ENCODE assay signal across 18 cellular contexts in genomic region chr2:208346756-208347155, GRCh38. TPM values are rescaled to one million over a fixed set of nuclear protein-coding genes. Genes with fewer than 3 reads are reported as not detected.
A peak's percentile ranks its signal among the peaks of the same experiment; 100 is the strongest.
DNase-seq lines count a peak whose midpoint lies in the region; ATAC-seq, FAIRE-seq and TF ChIP-seq lines count a peak whose summit lies in the region.
"Had no signal": no experiment of that assay in that cellular context is flagged by ENCODE, and none has a peak within 500 bp of the region (broad histone marks: within the 10 kb centered on the region; RNA-seq: fewer than 3 reads in every experiment).

No MANE protein-coding gene starts in this region.

- H3K4me1 ChIP-seq in adipocyte (ENCODE audit: control insufficient read depth, insufficient read depth, low read length), result peaks cover 23% of the 10 kb centered on the region
- no peaks in the 10 kb centered on the region for H3K4me1 ChIP-seq in hepatocyte (ENCODE audit: insufficient read depth)
- H3K4me1 ChIP-seq in small intestine (ENCODE audit: control insufficient read depth in 2 of 2, insufficient read depth in 1 of 2, low read depth in 1 of 2, low read length in 1 of 2), result no peaks in the 10 kb centered on the region
- H3K4me1 ChIP-seq: BLaER1 had no signal

- H4K20me1 ChIP-seq in hepatocyte (ENCODE audit: insufficient read depth, poor library complexity, severe bottlenecking), result no peaks in the 10 kb centered on the region
- H4K20me1 ChIP-seq: BLaER1 had no signal

- POLR2A ChIA-PET in activated CD4-positive, alpha-beta T cell treated with anti-CD3 and anti-CD28 coated beads, Interleukin-2, amount 10 ng/mL, durations not matched to agents 7 days and 5 days (lab: Charles Lee), result no interaction called here

- no peak for TF ChIP-seq CTCF in hepatocyte (IDR thresholded peaks at IDR 0.05; ENCODE audit: poor library complexity)

- H3K9me3 ChIP-seq in adipocyte (ENCODE audit: control insufficient read depth, low read length) (no peaks in the 10 kb centered on the region), hepatocyte (ENCODE audit: low read depth) (no peaks in the 10 kb centered on the region), small intestine (ENCODE audit: control insufficient read depth, low read depth) (no peaks in the 10 kb centered on the region)
- H3K9me3 ChIP-seq: BLaER1 had no signal

- no peak overlapping the region for H2AFZ ChIP-seq in hepatocyte

- H3K9ac ChIP-seq in adipocyte (ENCODE audit: low read length), result peak overlapping the region; percentile 56
- H3K9ac ChIP-seq: BLaER1 had no signal

- ATAC-seq in naive B cell (ENCODE audit: low read depth in 2 of 2) (no peak), HG03139 (IDR thresholded peaks at IDR 0.05; ENCODE audit: unreplicated experiment) (no peak)
- ATAC-seq in stimulated activated effector memory CD8-positive, alpha-beta T cell treated with anti-CD3 and anti-CD28 coated beads, Interleukin-12 subunit alpha, Interleukin-12 subunit beta, amount 100 ng/mL, for 72 hours, result no peak
- ATAC-seq: HCT116 had no signal

- no peaks in the 10 kb centered on the region for H3K79me2 ChIP-seq in hepatocyte

- DNase-seq in activated CD4-positive, alpha-beta T cell treated with anti-CD3 and anti-CD28 coated beads, Interleukin-2, amount 10 ng/mL, durations not matched to agents 7 days and 5 days, result no peak
- DNase-seq in activated CD4-positive, alpha-beta T cell treated with anti-CD3 and anti-CD28 coated beads, Interleukin-2, amount 50 U/mL, for 1 hour, result no peak
- DNase-seq in adipocyte (ENCODE audit: low read depth) (no peak), naive B cell (no peak), hepatocyte (ENCODE audit: low spot score) (no peak), small intestine (no peak)
- no peak for DNase-seq in stimulated activated effector memory CD8-positive, alpha-beta T cell treated with anti-CD3 and anti-CD28 coated beads, Interleukin-12 subunit alpha, Interleukin-12 subunit beta, amount 100 ng/mL, for 72 hours (ENCODE audit: low spot score in 2 of 2)
- DNase-seq: Calu3, DMS 273 treated with DMSO at 0.1 percent for 48 hours had no signal

- no peaks in the 10 kb centered on the region for H3K9me2 ChIP-seq in hepatocyte (replicated peaks; ENCODE audit: insufficient read depth)

- H3K4me3 ChIP-seq in adipocyte (ENCODE audit: low read length) (no peak overlapping the region), hepatocyte (no peak overlapping the region), small intestine (ENCODE audit: low read depth in 1 of 2, low read length in 2 of 2) (no peak overlapping the region)
- H3K4me3 ChIP-seq: BLaER1 had no signal

- H3K27me3 ChIP-seq in adipocyte (replicated peaks; ENCODE audit: control insufficient read depth, insufficient read depth, low read length) (no peaks in the 10 kb centered on the region), hepatocyte (no peaks in the 10 kb centered on the region), small intestine (ENCODE audit: control insufficient read depth in 2 of 2, insufficient read depth in 2 of 2, low read length in 2 of 2) (no peaks in the 10 kb centered on the region)
- H3K27me3 ChIP-seq: BLaER1 had no signal

- no peak for FAIRE-seq in small intestine (lab: Jason Lieb, UNC)
- FAIRE-seq: GM18507 had no signal

- H3K27ac Mint-ChIP-seq in activated CD4-positive, alpha-beta T cell treated with anti-CD3 and anti-CD28 coated beads, Interleukin-2, amount 10 ng/mL, durations not matched to agents 7 days and 5 days, result peak overlapping the region; percentile 25
- H3K27ac Mint-ChIP-seq in naive B cell, result peak overlapping the region in 4 of 6 donors; percentile 2 to 44 (median 39)
- H3K27ac Mint-ChIP-seq in stimulated activated effector memory CD8-positive, alpha-beta T cell treated with anti-CD3 and anti-CD28 coated beads, Interleukin-12 subunit alpha, Interleukin-12 subunit beta, amount 100 ng/mL, for 72 hours, result peak overlapping the region; percentile 37

- no peaks in the 10 kb centered on the region for H3K9me3 Mint-ChIP-seq in activated CD4-positive, alpha-beta T cell treated with anti-CD3 and anti-CD28 coated beads, Interleukin-2, amount 10 ng/mL, durations not matched to agents 7 days and 5 days
- H3K9me3 Mint-ChIP-seq in naive B cell, result no peaks in the 10 kb centered on the region
- no peaks in the 10 kb centered on the region for H3K9me3 Mint-ChIP-seq in stimulated activated effector memory CD8-positive, alpha-beta T cell treated with anti-CD3 and anti-CD28 coated beads, Interleukin-12 subunit alpha, Interleukin-12 subunit beta, amount 100 ng/mL, for 72 hours

- no peak overlapping the region for H3K4me2 ChIP-seq in hepatocyte
- H3K4me2 ChIP-seq: BLaER1 had no signal

- H3K36me3 ChIP-seq in adipocyte (ENCODE audit: control insufficient read depth, insufficient read depth, low read length, severe bottlenecking) (peaks cover 89% of the 10 kb centered on the region), hepatocyte (replicated peaks; ENCODE audit: insufficient read depth, low read depth) (no peaks in the 10 kb centered on the region), small intestine (ENCODE audit: control insufficient read depth in 2 of 2, insufficient read depth in 2 of 2, low read length in 2 of 2) (peaks cover 14 to 16% of the 10 kb centered on the region in 2 donors)

- no peaks in the 10 kb centered on the region for H3K4me1 Mint-ChIP-seq in activated CD4-positive, alpha-beta T cell treated with anti-CD3 and anti-CD28 coated beads, Interleukin-2, amount 10 ng/mL, durations not matched to agents 7 days and 5 days
- H3K4me1 Mint-ChIP-seq in naive B cell, result no peaks in the 10 kb centered on the region
- no peaks in the 10 kb centered on the region for H3K4me1 Mint-ChIP-seq in stimulated activated effector memory CD8-positive, alpha-beta T cell treated with anti-CD3 and anti-CD28 coated beads, Interleukin-12 subunit alpha, Interleukin-12 subunit beta, amount 100 ng/mL, for 72 hours

- no peaks in the 10 kb centered on the region for H3K27me3 Mint-ChIP-seq in activated CD4-positive, alpha-beta T cell treated with anti-CD3 and anti-CD28 coated beads, Interleukin-2, amount 10 ng/mL, durations not matched to agents 7 days and 5 days
- H3K27me3 Mint-ChIP-seq in naive B cell, result no peaks in the 10 kb centered on the region

- H3K36me3 Mint-ChIP-seq in activated CD4-positive, alpha-beta T cell treated with anti-CD3 and anti-CD28 coated beads, Interleukin-2, amount 10 ng/mL, durations not matched to agents 7 days and 5 days (ENCODE audit: low read depth), result peaks cover 44% of the 10 kb centered on the region
- peaks cover 10 to 12% of the 10 kb centered on the region in 2 donors for H3K36me3 Mint-ChIP-seq in naive B cell
- peaks cover 97% of the 10 kb centered on the region for H3K36me3 Mint-ChIP-seq in stimulated activated effector memory CD8-positive, alpha-beta T cell treated with anti-CD3 and anti-CD28 coated beads, Interleukin-12 subunit alpha, Interleukin-12 subunit beta, amount 100 ng/mL, for 72 hours

- H3K27ac ChIP-seq in hepatocyte, result no peak overlapping the region
- H3K27ac ChIP-seq in small intestine (ENCODE audit: low read depth in 1 of 2, low read length in 1 of 2), result no peak overlapping the region
- H3K27ac ChIP-seq: 22Rv1, BLaER1 had no signal

- no peak overlapping the region for H3K4me3 Mint-ChIP-seq in activated CD4-positive, alpha-beta T cell treated with anti-CD3 and anti-CD28 coated beads, Interleukin-2, amount 10 ng/mL, durations not matched to agents 7 days and 5 days
- no peak overlapping the region for H3K4me3 Mint-ChIP-seq in naive B cell
- no peak overlapping the region for H3K4me3 Mint-ChIP-seq in stimulated activated effector memory CD8-positive, alpha-beta T cell treated with anti-CD3 and anti-CD28 coated beads, Interleukin-12 subunit alpha, Interleukin-12 subunit beta, amount 100 ng/mL, for 72 hours

- 97% methylated on average over 4 of the region's 4 CpGs for WGBS in hepatocyte (ENCODE audit: low lambda C conversion rate, missing lambda C conversion rate)
- WGBS in small intestine, 3 donors, result 86 to 94% (median 87%) methylated on average over 4 of the region's 4 CpGs

- CTCF ChIA-PET in activated CD4-positive, alpha-beta T cell treated with anti-CD3 and anti-CD28 coated beads, Interleukin-2, amount 10 ng/mL, durations not matched to agents 7 days and 5 days (lab: Charles Lee), result no interaction called here

RNA-seq across cellular contexts. Expression of gene PTH2R, which starts 59.8 kb away (rescaled TPM):
- total RNA-seq in activated CD4-positive, alpha-beta T cell treated with anti-CD3 and anti-CD28 coated beads, Interleukin-2, amount 10 ng/mL, durations not matched to agents 7 days and 5 days, result under 1 TPM in 1 of 2 experiments, not detected in 1; 0.10 TPM
- under 1 TPM in 4 of 6 donors, not detected in 2; 0.09 to 0.42 (median 0.23) TPM for polyA plus RNA-seq in naive B cell (ENCODE audit: low read depth in 6 of 6)
- total RNA-seq in hepatocyte, result not detected in 2 replicates
- 0.30 TPM in 1 of 2 replicates, not detected in the other for polyA plus RNA-seq in hepatocyte
- under 1 TPM in 1 of 3 donors, not detected in 2; 0.04 TPM for polyA plus RNA-seq in small intestine
- total RNA-seq: A673, Calu3, Daoy, H4, HT-29 had no signal
